In the genomic region with DNA sequence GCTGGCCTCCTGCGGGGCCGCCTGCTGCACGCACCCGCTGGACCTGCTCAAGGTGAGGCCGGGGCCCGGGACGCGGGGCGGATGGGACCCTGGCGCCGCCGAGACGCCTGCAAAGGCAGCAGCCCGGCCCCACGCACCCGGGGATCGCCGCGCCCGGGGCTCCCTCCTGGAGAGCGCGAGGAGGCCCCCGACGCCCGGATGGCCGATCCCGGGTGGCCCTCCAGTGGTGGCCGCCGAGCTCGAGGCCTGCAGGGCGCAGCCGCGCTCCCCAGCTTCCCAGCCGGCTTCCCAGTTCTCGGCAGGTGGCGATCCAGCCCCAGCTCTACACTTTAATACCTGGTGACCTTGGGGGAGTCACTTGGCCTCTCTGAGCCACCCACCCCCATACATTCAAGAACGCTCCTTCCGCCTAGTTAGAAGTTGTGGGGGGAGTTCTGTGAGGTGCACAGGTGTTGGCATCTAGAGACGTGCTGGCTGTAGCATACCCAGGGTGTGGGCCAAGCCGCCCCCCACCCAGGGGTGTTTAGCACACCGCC, we compare ENCODE assay signal across 1 cellular context.
TF ChIP-seq lines count a peak whose summit lies in the region.

No MANE protein-coding gene starts in this region.

TF ChIP-seq in HEK293, 187 proteins besides CTCF, POLR2A, EP300 and RAD21 (continued from another document):
- TF ChIP-seq SCRT2 (tag by site-specific recombination; IDR thresholded peaks at IDR 0.05) (no peak), GLIS2 (tag by site-specific recombination; IDR thresholded peaks at IDR 0.05) (peak; percentile 84), ZNF324 (tag by site-specific recombination; IDR thresholded peaks at IDR 0.05) (no peak), ZEB2 (tag by site-specific recombination; IDR thresholded peaks at IDR 0.05) (peak; percentile 53), BCL11B (tag by site-specific recombination; IDR thresholded peaks at IDR 0.05; ENCODE audit: low read depth) (no peak), ZNF501 (tag by site-specific recombination; IDR thresholded peaks at IDR 0.05) (no peak), ZNF768 (tag by site-specific recombination; IDR thresholded peaks at IDR 0.05) (0 out of 2 replicates have a peak, but pooled peaks have one; percentile 38), ZSCAN30 (tag by site-specific recombination; IDR thresholded peaks at IDR 0.05) (peak; percentile 53), KLF1 (tag by site-specific recombination; IDR thresholded peaks at IDR 0.05) (no peak), ZNF350 (tag by site-specific recombination; IDR thresholded peaks at IDR 0.05) (no peak), EGR2 (tag by site-specific recombination; IDR thresholded peaks at IDR 0.05; ENCODE audit: low read depth) (peak; percentile 42; the same call in 1 of the 2 replicates), ZNF292 (tag by site-specific recombination; IDR thresholded peaks at IDR 0.05; ENCODE audit: borderline replicate concordance, low read depth) (no peak), ZIC2 (tag by site-specific recombination; IDR thresholded peaks at IDR 0.05) (peak; percentile 61), ZBTB20 (tag by site-specific recombination; IDR thresholded peaks at IDR 0.05) (peak; percentile 61), ZNF621 (tag by site-specific recombination; IDR thresholded peaks at IDR 0.05) (no peak), ZNF626 (tag by site-specific recombination; IDR thresholded peaks at IDR 0.05) (no peak), IKZF3 (tag by site-specific recombination; IDR thresholded peaks at IDR 0.05) (0 out of 2 replicates have a peak, but pooled peaks have one; percentile 36), KLF10 (tag by site-specific recombination; IDR thresholded peaks at IDR 0.05) (peak; percentile 46; the same call in 1 of the 2 replicates), ZNF664 (tag by site-specific recombination; IDR thresholded peaks at IDR 0.05) (no peak), ZNF521 (tag by site-specific recombination; IDR thresholded peaks at IDR 0.05) (no peak), ZNF600 (tag by site-specific recombination; IDR thresholded peaks at IDR 0.05) (no peak; the same call in 1 of the 2 replicates), ZBTB8A (tag by site-specific recombination; IDR thresholded peaks at IDR 0.05) (peak; percentile 83), ZNF112 (tag by site-specific recombination; IDR thresholded peaks at IDR 0.05) (no peak), BCL11A (tag by site-specific recombination; IDR thresholded peaks at IDR 0.05; ENCODE audit: low read depth) (0 out of 2 replicates have a peak, but pooled peaks have one; percentile 17), ZBTB17 (tag by site-specific recombination; IDR thresholded peaks at IDR 0.05) (peak; percentile 20; the same call in 1 of the 2 replicates), ZNF830 (tag by site-specific recombination; IDR thresholded peaks at IDR 0.05; ENCODE audit: low read depth) (no peak), KLF16 (tag by site-specific recombination; IDR thresholded peaks at IDR 0.05) (0 out of 2 replicates have a peak, but pooled peaks have one; percentile 26), ZNF423 (tag by site-specific recombination; IDR thresholded peaks at IDR 0.05) (0 out of 2 replicates have a peak, but pooled peaks have one; percentile 15)
- TF ChIP-seq, protein P1, sequence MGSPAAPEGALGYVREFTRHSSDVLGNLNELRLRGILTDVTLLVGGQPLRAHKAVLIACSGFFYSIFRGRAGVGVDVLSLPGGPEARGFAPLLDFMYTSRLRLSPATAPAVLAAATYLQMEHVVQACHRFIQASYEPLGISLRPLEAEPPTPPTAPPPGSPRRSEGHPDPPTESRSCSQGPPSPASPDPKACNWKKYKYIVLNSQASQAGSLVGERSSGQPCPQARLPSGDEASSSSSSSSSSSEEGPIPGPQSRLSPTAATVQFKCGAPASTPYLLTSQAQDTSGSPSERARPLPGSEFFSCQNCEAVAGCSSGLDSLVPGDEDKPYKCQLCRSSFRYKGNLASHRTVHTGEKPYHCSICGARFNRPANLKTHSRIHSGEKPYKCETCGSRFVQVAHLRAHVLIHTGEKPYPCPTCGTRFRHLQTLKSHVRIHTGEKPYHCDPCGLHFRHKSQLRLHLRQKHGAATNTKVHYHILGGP (tag by site-specific recombination; IDR thresholded peaks at IDR 0.05) = no peak
- TF ChIP-seq, protein P2, sequence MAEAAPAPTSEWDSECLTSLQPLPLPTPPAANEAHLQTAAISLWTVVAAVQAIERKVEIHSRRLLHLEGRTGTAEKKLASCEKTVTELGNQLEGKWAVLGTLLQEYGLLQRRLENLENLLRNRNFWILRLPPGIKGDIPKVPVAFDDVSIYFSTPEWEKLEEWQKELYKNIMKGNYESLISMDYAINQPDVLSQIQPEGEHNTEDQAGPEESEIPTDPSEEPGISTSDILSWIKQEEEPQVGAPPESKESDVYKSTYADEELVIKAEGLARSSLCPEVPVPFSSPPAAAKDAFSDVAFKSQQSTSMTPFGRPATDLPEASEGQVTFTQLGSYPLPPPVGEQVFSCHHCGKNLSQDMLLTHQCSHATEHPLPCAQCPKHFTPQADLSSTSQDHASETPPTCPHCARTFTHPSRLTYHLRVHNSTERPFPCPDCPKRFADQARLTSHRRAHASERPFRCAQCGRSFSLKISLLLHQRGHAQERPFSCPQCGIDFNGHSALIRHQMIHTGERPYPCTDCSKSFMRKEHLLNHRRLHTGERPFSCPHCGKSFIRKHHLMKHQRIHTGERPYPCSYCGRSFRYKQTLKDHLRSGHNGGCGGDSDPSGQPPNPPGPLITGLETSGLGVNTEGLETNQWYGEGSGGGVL (tag by site-specific recombination; IDR thresholded peaks at IDR 0.05) = peak; percentile 14; the same call in 1 of the 2 replicates
- TF ChIP-seq, protein P3, sequence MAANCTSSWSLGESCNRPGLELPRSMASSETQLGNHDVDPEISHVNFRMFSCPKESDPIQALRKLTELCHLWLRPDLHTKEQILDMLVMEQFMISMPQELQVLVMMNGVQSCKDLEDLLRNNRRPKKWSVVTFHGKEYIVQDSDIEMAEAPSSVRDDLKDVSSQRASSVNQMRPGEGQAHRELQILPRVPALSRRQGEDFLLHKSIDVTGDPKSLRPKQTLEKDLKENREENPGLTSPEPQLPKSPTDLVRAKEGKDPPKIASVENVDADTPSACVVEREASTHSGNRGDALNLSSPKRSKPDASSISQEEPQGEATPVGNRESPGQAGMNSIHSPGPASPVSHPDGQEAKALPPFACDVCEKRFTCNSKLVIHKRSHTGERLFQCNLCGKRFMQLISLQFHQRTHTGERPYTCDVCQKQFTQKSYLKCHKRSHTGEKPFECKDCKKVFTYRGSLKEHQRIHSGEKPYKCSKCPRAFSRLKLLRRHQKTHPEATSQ (tag by site-specific recombination; IDR thresholded peaks at IDR 0.05) = no peak
- TF ChIP-seq, protein P4, sequence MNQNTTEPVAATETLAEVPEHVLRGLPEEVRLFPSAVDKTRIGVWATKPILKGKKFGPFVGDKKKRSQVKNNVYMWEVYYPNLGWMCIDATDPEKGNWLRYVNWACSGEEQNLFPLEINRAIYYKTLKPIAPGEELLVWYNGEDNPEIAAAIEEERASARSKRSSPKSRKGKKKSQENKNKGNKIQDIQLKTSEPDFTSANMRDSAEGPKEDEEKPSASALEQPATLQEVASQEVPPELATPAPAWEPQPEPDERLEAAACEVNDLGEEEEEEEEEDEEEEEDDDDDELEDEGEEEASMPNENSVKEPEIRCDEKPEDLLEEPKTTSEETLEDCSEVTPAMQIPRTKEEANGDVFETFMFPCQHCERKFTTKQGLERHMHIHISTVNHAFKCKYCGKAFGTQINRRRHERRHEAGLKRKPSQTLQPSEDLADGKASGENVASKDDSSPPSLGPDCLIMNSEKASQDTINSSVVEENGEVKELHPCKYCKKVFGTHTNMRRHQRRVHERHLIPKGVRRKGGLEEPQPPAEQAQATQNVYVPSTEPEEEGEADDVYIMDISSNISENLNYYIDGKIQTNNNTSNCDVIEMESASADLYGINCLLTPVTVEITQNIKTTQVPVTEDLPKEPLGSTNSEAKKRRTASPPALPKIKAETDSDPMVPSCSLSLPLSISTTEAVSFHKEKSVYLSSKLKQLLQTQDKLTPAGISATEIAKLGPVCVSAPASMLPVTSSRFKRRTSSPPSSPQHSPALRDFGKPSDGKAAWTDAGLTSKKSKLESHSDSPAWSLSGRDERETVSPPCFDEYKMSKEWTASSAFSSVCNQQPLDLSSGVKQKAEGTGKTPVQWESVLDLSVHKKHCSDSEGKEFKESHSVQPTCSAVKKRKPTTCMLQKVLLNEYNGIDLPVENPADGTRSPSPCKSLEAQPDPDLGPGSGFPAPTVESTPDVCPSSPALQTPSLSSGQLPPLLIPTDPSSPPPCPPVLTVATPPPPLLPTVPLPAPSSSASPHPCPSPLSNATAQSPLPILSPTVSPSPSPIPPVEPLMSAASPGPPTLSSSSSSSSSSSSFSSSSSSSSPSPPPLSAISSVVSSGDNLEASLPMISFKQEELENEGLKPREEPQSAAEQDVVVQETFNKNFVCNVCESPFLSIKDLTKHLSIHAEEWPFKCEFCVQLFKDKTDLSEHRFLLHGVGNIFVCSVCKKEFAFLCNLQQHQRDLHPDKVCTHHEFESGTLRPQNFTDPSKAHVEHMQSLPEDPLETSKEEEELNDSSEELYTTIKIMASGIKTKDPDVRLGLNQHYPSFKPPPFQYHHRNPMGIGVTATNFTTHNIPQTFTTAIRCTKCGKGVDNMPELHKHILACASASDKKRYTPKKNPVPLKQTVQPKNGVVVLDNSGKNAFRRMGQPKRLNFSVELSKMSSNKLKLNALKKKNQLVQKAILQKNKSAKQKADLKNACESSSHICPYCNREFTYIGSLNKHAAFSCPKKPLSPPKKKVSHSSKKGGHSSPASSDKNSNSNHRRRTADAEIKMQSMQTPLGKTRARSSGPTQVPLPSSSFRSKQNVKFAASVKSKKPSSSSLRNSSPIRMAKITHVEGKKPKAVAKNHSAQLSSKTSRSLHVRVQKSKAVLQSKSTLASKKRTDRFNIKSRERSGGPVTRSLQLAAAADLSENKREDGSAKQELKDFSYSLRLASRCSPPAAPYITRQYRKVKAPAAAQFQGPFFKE (tag by site-specific recombination; IDR thresholded peaks at IDR 0.05; ENCODE audit: borderline replicate concordance) = no peak
- TF ChIP-seq, protein P5, sequence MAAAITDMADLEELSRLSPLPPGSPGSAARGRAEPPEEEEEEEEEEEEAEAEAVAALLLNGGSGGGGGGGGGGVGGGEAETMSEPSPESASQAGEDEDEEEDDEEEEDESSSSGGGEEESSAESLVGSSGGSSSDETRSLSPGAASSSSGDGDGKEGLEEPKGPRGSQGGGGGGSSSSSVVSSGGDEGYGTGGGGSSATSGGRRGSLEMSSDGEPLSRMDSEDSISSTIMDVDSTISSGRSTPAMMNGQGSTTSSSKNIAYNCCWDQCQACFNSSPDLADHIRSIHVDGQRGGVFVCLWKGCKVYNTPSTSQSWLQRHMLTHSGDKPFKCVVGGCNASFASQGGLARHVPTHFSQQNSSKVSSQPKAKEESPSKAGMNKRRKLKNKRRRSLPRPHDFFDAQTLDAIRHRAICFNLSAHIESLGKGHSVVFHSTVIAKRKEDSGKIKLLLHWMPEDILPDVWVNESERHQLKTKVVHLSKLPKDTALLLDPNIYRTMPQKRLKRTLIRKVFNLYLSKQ (tag by site-specific recombination; IDR thresholded peaks at IDR 0.05; ENCODE audit: borderline replicate concordance) = no peak
TF ChIP-seq in HEK293: peak in this region for 22.
